In the genomic region with DNA sequence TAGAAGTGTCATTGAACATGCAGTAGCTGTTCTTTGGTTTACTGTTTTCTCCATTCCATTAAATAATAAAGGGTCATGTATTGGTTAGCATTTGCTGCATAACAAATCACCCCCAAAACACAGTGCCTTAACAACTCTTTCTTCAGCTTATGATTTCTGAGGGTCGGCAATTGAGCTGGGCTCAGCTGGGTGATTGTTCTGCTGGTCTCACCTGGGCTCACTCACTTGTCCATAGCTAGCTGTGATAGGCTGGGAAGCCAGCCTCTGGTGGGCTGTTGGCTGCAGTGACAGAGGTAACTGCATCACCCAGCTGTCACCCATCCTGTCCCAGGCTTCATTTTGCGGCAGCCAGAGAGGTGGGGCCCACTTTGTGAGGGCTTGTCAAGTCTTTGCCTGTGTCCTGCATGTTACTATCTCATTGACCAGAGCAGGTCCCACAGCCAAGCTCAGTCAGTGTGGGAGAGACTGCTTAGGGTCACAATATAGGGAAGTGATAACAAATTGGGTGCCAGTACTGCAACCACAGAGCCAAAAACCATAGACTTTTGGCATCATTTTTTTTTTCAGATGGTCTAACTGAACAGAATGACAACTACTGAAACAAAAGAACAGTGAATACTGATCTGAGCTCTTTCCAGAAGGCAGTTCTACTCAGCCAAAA, we compare ENCODE assay signal across 21 cellular contexts.
"Had no signal": no experiment of that assay in that cellular context is flagged by ENCODE, and none has a peak within 500 bp of the region (broad histone marks: within the 10 kb centered on the region; RNA-seq: fewer than 3 reads in every experiment).

No MANE protein-coding gene starts in this region.

- H2AFZ ChIP-seq: PC-9 had no signal

- H3K4me1 ChIP-seq: Peyer's patch, SJCRH30 had no signal

- H3K27me3 ChIP-seq: Peyer's patch had no signal

- H3K27ac ChIP-seq: HL-60, PC-9, Peyer's patch, SJCRH30 had no signal

- H3K36me3 ChIP-seq: Peyer's patch, SJCRH30 had no signal

- H3K4me2 ChIP-seq: PC-9 had no signal

- DNase-seq: KBM-7, NCI-H1092, NCI-H1105 treated with DMSO at 0.1 percent for 48 hours, NCI-H1417 treated with DMSO at 0.1 percent for 48 hours, NCI-H146, NCI-H1694 treated with DMSO at 0.1 percent for 48 hours, NCI-H1930, NCI-H2081, NCI-H2107, NCI-H2227 treated with DMSO at 0.1 percent for 48 hours, NCI-H524, NCI-H526 treated with DMSO at 0.1 percent for 48 hours, NCI-H748 treated with DMSO at 0.1 percent for 48 hours, OCI-M1, PC-9, Peyer's patch, SHP77 treated with DMSO at 0.1 percent for 48 hours, SJCRH30 had no signal

- ATAC-seq: Right ventricle myocardium inferior, SK-N-SH treated with all-trans-retinoic acid at 6 μM for 48 hours had no signal

- H3K9me3 ChIP-seq: Peyer's patch, SJCRH30 had no signal

- H3K4me3 ChIP-seq: PC-9, Peyer's patch, SJCRH30 had no signal
